ENCODE assay signal across 8 cellular contexts in genomic region chr4:184453402-184454160, GRCh38. TPM values are rescaled to one million over a fixed set of nuclear protein-coding genes. Genes with fewer than 3 reads are reported as not detected.
DNase-seq lines count a peak whose midpoint lies in the region; ATAC-seq, FAIRE-seq and TF ChIP-seq lines count a peak whose summit lies in the region.

No MANE protein-coding gene starts in this region.

- TF ChIP-seq CTCF in GM12864 (IDR thresholded peaks at IDR 0.05; ENCODE audit: low read depth, low read length, missing control alignments) (no peak), pancreas (IDR thresholded peaks at IDR 0.05) (no peak)

- H3K27me3 ChIP-seq in pancreas = no peaks in the 10 kb centered on the region

- 23 to 25% methylated on average over 10 of the region's 10 CpGs for WGBS in pancreas, 2 donors

- no peaks in the 10 kb centered on the region for H3K9me3 ChIP-seq in pancreas

- DNase-seq in GM12864 (ENCODE audit: low read depth) (no peak), KBM-7 (peak; percentile 74), fibroblast of gingiva (ENCODE audit: low read depth) (peak; percentile 72), pancreas (no peak), HuH-7 (ENCODE audit: low spot score) (no peak), NCI-H1930 (lab: John Stamatoyannopoulos, UW) (no peak)
- DNase-seq in activated CD8-positive, alpha-beta T cell treated with anti-CD3 and anti-CD28 coated beads, Interleukin-2, amount 10 ng/mL, durations not matched to agents 7 days and 5 days = peak; percentile 67

- H3K9me3 Mint-ChIP-seq in activated CD8-positive, alpha-beta T cell treated with anti-CD3 and anti-CD28 coated beads, Interleukin-2, amount 10 ng/mL, durations not matched to agents 7 days and 5 days (ENCODE audit: insufficient read depth) = no peaks in the 10 kb centered on the region

- intact Hi-C loops in pancreas (cut with DNase I) = no loop called here

- H3K4me3 Mint-ChIP-seq in activated CD8-positive, alpha-beta T cell treated with anti-CD3 and anti-CD28 coated beads, Interleukin-2, amount 10 ng/mL, durations not matched to agents 7 days and 5 days = peak overlapping the region; percentile 27

- H3K4me3 ChIP-seq in GM12864 (ENCODE audit: low read depth, low read length) (peak overlapping the region; percentile 20; the same call in 1 of the 2 replicates), pancreas (no peak overlapping the region)

- in situ Hi-C loops in KBM-7 (cut with MboI; ENCODE audit: low pct_unique_long_range_greater_than_20kb, low sequenced_read_pairs) = no loop called here

- no peak for FAIRE-seq in pancreas (lab: Jason Lieb, UNC)

- no peaks in the 10 kb centered on the region for H3K36me3 ChIP-seq in pancreas

- CTCF ChIA-PET in activated CD8-positive, alpha-beta T cell treated with anti-CD3 and anti-CD28 coated beads, Interleukin-2, amount 10 ng/mL, durations not matched to agents 7 days and 5 days (lab: Charles Lee) = interaction anchor here (1.1 to 1.8 kb wide), 5 partner anchors 10 to 189 kb away, joined by 3 to 5 read pairs (median 3); partner anchors contain the start of gene IRF2

- no peaks in the 10 kb centered on the region for H3K27me3 Mint-ChIP-seq in activated CD8-positive, alpha-beta T cell treated with anti-CD3 and anti-CD28 coated beads, Interleukin-2, amount 10 ng/mL, durations not matched to agents 7 days and 5 days (ENCODE audit: low read depth)

- peak overlapping the region; percentile 89 for H3K27ac Mint-ChIP-seq in activated CD8-positive, alpha-beta T cell treated with anti-CD3 and anti-CD28 coated beads, Interleukin-2, amount 10 ng/mL, durations not matched to agents 7 days and 5 days

- POLR2A ChIA-PET in activated CD8-positive, alpha-beta T cell treated with anti-CD3 and anti-CD28 coated beads, Interleukin-2, amount 10 ng/mL, durations not matched to agents 7 days and 5 days (lab: Charles Lee) = interaction anchor here (0.7 to 1.7 kb wide), 7 partner anchors 21 to 280 kb away, joined by 3 to 4 read pairs (median 3); partner anchors contain the start of genes CENPU and IRF2

- H3K4me1 Mint-ChIP-seq in activated CD8-positive, alpha-beta T cell treated with anti-CD3 and anti-CD28 coated beads, Interleukin-2, amount 10 ng/mL, durations not matched to agents 7 days and 5 days (ENCODE audit: low read depth) = peaks cover 70% of the 10 kb centered on the region

- peak; percentile 69 for ATAC-seq in GM21825 (IDR thresholded peaks at IDR 0.05; ENCODE audit: unreplicated experiment)
- ATAC-seq in activated CD8-positive, alpha-beta T cell treated with anti-CD3 and anti-CD28 coated beads, Interleukin-2, amount 10 ng/mL, durations not matched to agents 7 days and 5 days = peak; percentile 95
- peak; percentile 38 to 87 (median 84) for ATAC-seq in pancreas

- H3K4me1 ChIP-seq in pancreas = peaks cover 0 to 21% (median 19%) of the 10 kb centered on the region in 3 donors

- peaks cover 45% of the 10 kb centered on the region for H3K36me3 Mint-ChIP-seq in activated CD8-positive, alpha-beta T cell treated with anti-CD3 and anti-CD28 coated beads, Interleukin-2, amount 10 ng/mL, durations not matched to agents 7 days and 5 days (ENCODE audit: low read depth)

- H3K27ac ChIP-seq in pancreas = no peak overlapping the region

RNA-seq across cellular contexts. Expression of gene IRF2, which starts 20.8 kb away (rescaled TPM):
- total RNA-seq in activated CD8-positive, alpha-beta T cell treated with anti-CD3 and anti-CD28 coated beads, Interleukin-2, amount 10 ng/mL, durations not matched to agents 7 days and 5 days = 10 to 100 TPM; 59.7 to 65.3 TPM
- 10 to 100 TPM in 5 of 6 donors, 1 to 10 TPM in 1; 7.4 to 32.3 (median 14.2) TPM for total RNA-seq in pancreas
- 1 to 10 TPM; 6.8 to 10.0 TPM for polyA plus RNA-seq in pancreas

Comparison
In these comparisons a context has a peak if more than half of its experiments do, and no peak if none do; other contexts are left out.
1. DNase-seq: peak in KBM-7 (single experiment), activated CD8-positive, alpha-beta T cell treated with anti-CD3 and anti-CD28 coated beads, Interleukin-2, amount 10 ng/mL, durations not matched to agents 7 days and 5 days (single experiment) and fibroblast of gingiva (single experiment); none in GM12864 (single experiment), pancreas (0 of 6), HuH-7 (single experiment) and NCI-H1930 (0 of 2).
2. Peak in every context shown above with its lines, with median percentiles within 50 percentile points of each other: ATAC-seq.